Comparison of ENCODE assay signal across 16 cellular contexts in the genomic region with DNA sequence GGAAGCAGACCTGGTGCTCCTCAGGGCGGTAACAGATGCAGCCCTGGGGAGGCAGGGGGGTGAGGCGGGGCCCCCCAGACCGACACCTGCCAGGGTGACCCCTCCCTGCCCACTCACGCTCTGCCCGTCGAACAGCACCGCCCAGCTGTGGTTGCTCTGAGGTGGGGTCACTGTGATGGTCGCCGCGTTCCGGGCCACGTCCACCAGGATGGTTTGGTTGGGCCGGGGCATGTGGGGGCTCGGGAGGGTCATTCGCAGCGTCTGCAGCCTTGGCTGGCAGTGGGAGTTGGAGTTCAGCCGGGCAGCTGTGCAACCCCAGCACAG. TPM values are rescaled to one million over a fixed set of nuclear protein-coding genes. Genes with fewer than 3 reads are reported as not detected.
DNase-seq lines count a peak whose midpoint lies in the region; ATAC-seq, FAIRE-seq and TF ChIP-seq lines count a peak whose summit lies in the region.
"Had no signal": no experiment of that assay in that cellular context is flagged by ENCODE, and none has a peak within 500 bp of the region (broad histone marks: within the 10 kb centered on the region; RNA-seq: fewer than 3 reads in every experiment).

No MANE protein-coding gene starts in this region.

- no peak for TF ChIP-seq EP300 in H1 (IDR thresholded peaks at IDR 0.05; ENCODE audit: borderline replicate concordance in 1 of 2, low read depth in 2 of 2, low read length in 2 of 2)

- H3K9ac ChIP-seq in H1 (replicated peaks in 1 of 4; ENCODE audit: extremely low read depth in 1 of 4, low read depth in 3 of 4, low read length in 3 of 4): peak overlapping the region in 1 of 4 experiments; percentile 14; a peak in 1 of 7 replicates
- H3K9ac ChIP-seq: KMS-11 had no signal

- H4K91ac ChIP-seq in H1 (replicated peaks; ENCODE audit: insufficient read length, low read length): no peak overlapping the region

- H3K27ac ChIP-seq in C4-2B (peak overlapping the region; percentile 94; the same call in 1 of the 2 replicates), RWPE1 (peak overlapping the region; percentile 93), H1 (ENCODE audit: low read depth, low read length) (no peak overlapping the region), psoas muscle (peak overlapping the region; percentile 90), OCI-LY7 (ENCODE audit: low read depth, low read length, poor library complexity, severe bottlenecking) (no peak overlapping the region)
- H3K27ac ChIP-seq: KMS-11 had no signal

- CTCF ChIA-PET in RWPE1 (lab: Yijun Ruan, JAX) (interaction anchor here (0.6 kb wide), 1 partner anchor 59 kb away, joined by 4 read pairs; no protein-coding TSS in a partner anchor), H1 (lab: Charles Lee; ENCODE audit: partially characterized antibody) (interaction anchor here (0.6 to 3.2 kb wide), 4 partner anchors 11 to 1871 kb away, joined by 3 to 20 read pairs (median 5); no protein-coding TSS in a partner anchor), OCI-LY7 (lab: Charles Lee; ENCODE audit: unreplicated experiment) (no interaction called here)

- H3K27ac Mint-ChIP-seq in osteocyte (ENCODE audit: unreplicated experiment): no peak overlapping the region
- H3K27ac Mint-ChIP-seq: HFFc6, IgD-negative memory B cell had no signal

- H3K36me3 Mint-ChIP-seq in osteocyte (ENCODE audit: unreplicated experiment): peaks cover 9% of the 10 kb centered on the region
- H3K36me3 Mint-ChIP-seq: IgD-negative memory B cell had no signal

- H3K23ac ChIP-seq in H1 (ENCODE audit: insufficient read length): no peak overlapping the region

- no peaks in the 10 kb centered on the region for H3K27me3 Mint-ChIP-seq in osteocyte (ENCODE audit: unreplicated experiment)
- H3K27me3 Mint-ChIP-seq: IgD-negative memory B cell had no signal

- peaks cover 34% of the 10 kb centered on the region for H3K4me1 Mint-ChIP-seq in osteocyte (ENCODE audit: unreplicated experiment)

- H3K36me3 ChIP-seq in H1 (ENCODE audit: control insufficient read depth in 2 of 4, insufficient read depth in 4 of 4, low read length in 3 of 4) (peaks cover 8 to 42% (median 19%) of the 10 kb centered on the region in 4 experiments; a peak in 6 of 8 replicates), psoas muscle (ENCODE audit: insufficient read depth in 1 of 2, low read depth in 1 of 2) (peaks cover 0 to 38% of the 10 kb centered on the region in 2 donors), OCI-LY7 (ENCODE audit: insufficient read depth, low read length) (peaks cover 46% of the 10 kb centered on the region)

- no peak for DNase-seq in RWPE1 (ENCODE audit: low spot score)
- DNase-seq in H1 (ENCODE audit: low read depth in 1 of 2, low spot score in 2 of 2): no peak
- no peak for DNase-seq in psoas muscle
- no peak for DNase-seq in osteocyte (ENCODE audit: extremely low spot score, unreplicated experiment)
- no peak for DNase-seq in stimulated activated CD4-positive, alpha-beta T cell treated with anti-CD3 and anti-CD28 coated beads, Interleukin-2, amount 100 ng/mL, for 24 hours
- DNase-seq in OCI-LY7 (ENCODE audit: low spot score): no peak
- DNase-seq: Calu3, DMS 273 treated with DMSO at 0.1 percent for 48 hours, HCEC 1CT, HFFc6 had no signal

- no peak for TF ChIP-seq RAD21 in H1 (IDR thresholded peaks at IDR 0.05 in 1 of 2, conservative IDR thresholded peaks at IDR 0.05 in 1 of 2; ENCODE audit: low read depth in 2 of 2, low read length in 2 of 2)

- H4K5ac ChIP-seq in H1 (ENCODE audit: insufficient read length, low read depth, low read length): no peak overlapping the region

- no peak overlapping the region for H2BK5ac ChIP-seq in H1 (ENCODE audit: low read depth, low read length)

- H3K4me3 Mint-ChIP-seq in osteocyte (ENCODE audit: unreplicated experiment): no peak overlapping the region
- H3K4me3 Mint-ChIP-seq: HFFc6 had no signal

- H3K23me2 ChIP-seq in H1 (ENCODE audit: low read depth, low read length): peaks cover 16% of the 10 kb centered on the region

- no peak overlapping the region for H2BK15ac ChIP-seq in H1 (ENCODE audit: low read length)

- H2BK12ac ChIP-seq in H1 (ENCODE audit: low read depth, low read length): no peak overlapping the region

- H4K20me1 ChIP-seq in H1 (replicated peaks in 1 of 2; ENCODE audit: control insufficient read depth in 1 of 2, insufficient read depth in 2 of 2, low read length in 2 of 2) (peaks cover 8 to 42% of the 10 kb centered on the region in 2 experiments), OCI-LY7 (ENCODE audit: insufficient read depth, low read length) (peaks cover 13% of the 10 kb centered on the region; the same call in 1 of the 2 replicates)

- H3K18ac ChIP-seq in H1 (ENCODE audit: extremely low read depth, low read length): no peak overlapping the region

- TF ChIP-seq CTCF in C4-2B (conservative IDR thresholded peaks at IDR 0.05): no peak
- no peak for TF ChIP-seq CTCF in RWPE1 (conservative IDR thresholded peaks at IDR 0.05; ENCODE audit: low read depth)
- no peak for TF ChIP-seq CTCF in H1 (IDR thresholded peaks at IDR 0.05; ENCODE audit: control extremely low read depth in 1 of 3, insufficient read depth in 1 of 3, low read depth in 1 of 3, low read length in 3 of 3)
- no peak for TF ChIP-seq CTCF in psoas muscle (IDR thresholded peaks at IDR 0.05)
- TF ChIP-seq CTCF in osteocyte (IDR thresholded peaks at IDR 0.05): no peak
- no peak for TF ChIP-seq CTCF in OCI-LY7 (conservative IDR thresholded peaks at IDR 0.05; ENCODE audit: low read length)

- H2BK120ac ChIP-seq in H1 (replicated peaks; ENCODE audit: low read depth, low read length): no peak overlapping the region

- no peak overlapping the region for H2AK5ac ChIP-seq in H1 (ENCODE audit: low read depth, low read length)

- H3K4ac ChIP-seq in H1 (replicated peaks; ENCODE audit: insufficient read length, low read depth, low read length): no peak overlapping the region

- intact Hi-C loops in psoas muscle (cut with DNase I): no loop called here
- intact Hi-C loops in OCI-LY7 (cut with micrococcal nuclease; ENCODE audit: unreplicated experiment): no loop called here

- H2AFZ ChIP-seq in H1 (ENCODE audit: low read length) (no peak overlapping the region), OCI-LY7 (ENCODE audit: low read length) (no peak overlapping the region)

- WGBS in H1 (ENCODE audit: extremely low coverage in 1 of 2, insufficient coverage in 1 of 2, insufficient read length in 1 of 2, insufficient replicate concordance in 2 of 2, low coverage in 1 of 2, low lambda C conversion rate in 2 of 2, missing lambda C conversion rate in 1 of 2), 2 experiments: 95% methylated on average over 17 of the region's 17 CpGs; no CpG with 5 or more reads in 1 of the 2 experiments
- 70 to 81% (median 78%) methylated on average over 16 to 17 of the region's 17 CpGs for WGBS in psoas muscle, 3 donors

- no peak for TF ChIP-seq POLR2A in H1 (IDR thresholded peaks at IDR 0.05; ENCODE audit: control extremely low read depth in 1 of 2, low read depth in 2 of 2, low read length in 2 of 2)

- H3K79me2 ChIP-seq in H1 (ENCODE audit: control insufficient read depth in 1 of 2, insufficient read depth in 2 of 2, low read length in 2 of 2) (peaks cover 3 to 25% of the 10 kb centered on the region in 2 experiments; a peak in 3 of 4 replicates), OCI-LY7 (ENCODE audit: insufficient read depth, low read depth, low read length) (peaks cover 26% of the 10 kb centered on the region; the same call in 1 of the 2 replicates)

- no peak overlapping the region for H3K4me2 ChIP-seq in H1 (ENCODE audit: insufficient read depth in 1 of 2, low read depth in 2 of 2, low read length in 2 of 2)
- no peak overlapping the region for H3K4me2 ChIP-seq in OCI-LY7 (ENCODE audit: low read length)
- H3K4me2 ChIP-seq: KMS-11 had no signal

- POLR2A ChIA-PET in RWPE1 (lab: Yijun Ruan, JAX; ENCODE audit: low non-redundant PET): no interaction called here
- POLR2A ChIA-PET in H1 (lab: Charles Lee; ENCODE audit: partially characterized antibody): interaction anchor here (0.6 to 15.1 kb wide), 14 partner anchors 12 to 259 kb away, joined by 3 to 156 read pairs (median 6); partner anchors contain the start of genes CASKIN1, DNASE1L2, E4F1 and TRAF7
- POLR2A ChIA-PET in OCI-LY7 (lab: Charles Lee): no interaction called here

- H3K14ac ChIP-seq in H1 (ENCODE audit: insufficient read length): no peak overlapping the region

- no peak overlapping the region for H3K56ac ChIP-seq in H1 (replicated peaks; ENCODE audit: insufficient read length, low read depth, low read length)

- peaks cover 0 to 24% (median 9%) of the 10 kb centered on the region in 4 experiments; a peak in 6 of 7 replicates for H3K4me1 ChIP-seq in H1 (replicated peaks in 1 of 4; ENCODE audit: control insufficient read depth in 3 of 4, insufficient read depth in 4 of 4, low read length in 3 of 4)
- peaks cover 54% of the 10 kb centered on the region for H3K4me1 ChIP-seq in psoas muscle
- H3K4me1 ChIP-seq in OCI-LY7 (ENCODE audit: insufficient read depth, low read length, poor library complexity, severe bottlenecking): peaks cover 26% of the 10 kb centered on the region

- H4K8ac ChIP-seq in H1 (ENCODE audit: extremely low read depth, insufficient read depth, low read length): peak overlapping the region; percentile 25

- H3K9me3 ChIP-seq in H1 (ENCODE audit: insufficient read depth in 2 of 2, low read depth in 1 of 2, low read length in 1 of 2): no peaks in the 10 kb centered on the region
- no peaks in the 10 kb centered on the region for H3K9me3 ChIP-seq in psoas muscle
- H3K9me3 ChIP-seq in OCI-LY7 (ENCODE audit: low read length): no peaks in the 10 kb centered on the region

- peaks cover 10% of the 10 kb centered on the region for H3K79me1 ChIP-seq in H1 (ENCODE audit: low read depth, low read length)

- no peak overlapping the region for H2BK20ac ChIP-seq in H1 (ENCODE audit: low read length)

- H3K4me3 ChIP-seq in H1 (ENCODE audit: extremely low read depth in 1 of 4, insufficient read depth in 2 of 4, low read depth in 3 of 4, low read length in 4 of 4) (no peak overlapping the region), psoas muscle (no peak overlapping the region), OCI-LY7 (ENCODE audit: low read depth, low read length, poor library complexity, severe bottlenecking) (no peak overlapping the region)

- BruUV-seq in OCI-LY7 (replicated peaks; lab: Mats Ljungman, UMichigan): no TSS peak

- H3K27me3 ChIP-seq in H1 (replicated peaks in 1 of 4; ENCODE audit: control insufficient read depth in 3 of 4, extremely low read depth in 1 of 4, insufficient read depth in 3 of 4, low read length in 3 of 4) (no peaks in the 10 kb centered on the region), psoas muscle (ENCODE audit: insufficient read depth in 3 of 3, low read length in 2 of 3) (no peaks in the 10 kb centered on the region)

- no peaks in the 10 kb centered on the region for H3K9me2 ChIP-seq in OCI-LY7 (ENCODE audit: insufficient read depth, low read length)

- ATAC-seq in psoas muscle (no peak), GM19397 (IDR thresholded peaks at IDR 0.05; ENCODE audit: unreplicated experiment) (no peak)

- FAIRE-seq in H1 (lab: Jason Lieb, UNC): no peak
- FAIRE-seq: GM12892, GM19239 had no signal

- no peaks in the 10 kb centered on the region for H3K9me3 Mint-ChIP-seq in osteocyte (ENCODE audit: unreplicated experiment)
- H3K9me3 Mint-ChIP-seq: HFFc6, IgD-negative memory B cell had no signal

RNA-seq across cellular contexts. Expression of gene BRICD5, which starts 0.7 kb away (rescaled TPM):
- 6.1 and 8.5 TPM in 2 replicates for total RNA-seq in H1 (2021; fragmentation: NEBNext Ultra II Directional; extraction: Animal tissue kit (Norgen Biotek cat#: 25700))
- polyA plus RNA-seq in H1 (2011; rRNA removed) (8.6 and 14.2 TPM in 2 replicates), psoas muscle (1 to 10 TPM; 1.4 to 3.1 (median 1.8) TPM)
- 9.8 TPM for polyA plus RNA-seq in H1 (2011; cell fraction: cytosol; rRNA removed)
- polyA plus RNA-seq in H1 (2011; cell fraction: nucleus; rRNA removed): 97.1 TPM
- polyA plus RNA-seq in H1 (2012, experiment 1 of 2): 6.1 to 13.0 TPM (median 8.1 TPM) in 4 replicates
- 12.6 TPM for polyA plus RNA-seq in H1 (2012, experiment 2 of 2)
- polyA plus RNA-seq in H1 (2013, experiment 1 of 2): 4.7 TPM
- 3.5 TPM for polyA plus RNA-seq in H1 (2013, experiment 2 of 2)
- 1.00 and 1.0 TPM in 2 replicates for polyA minus RNA-seq in H1 (2011; rRNA and poly(A)+ RNA removed)
- polyA minus RNA-seq in H1 (2011; cell fraction: cytosol; rRNA and poly(A)+ RNA removed): 3.2 TPM
- 9.2 TPM for polyA minus RNA-seq in H1 (2011; cell fraction: nucleus; rRNA and poly(A)+ RNA removed)
- total RNA-seq in psoas muscle (1 to 10 TPM in 3 of 4 donors, under 1 TPM in 1; 0.86 to 5.3 (median 4.1) TPM), osteocyte (6.6 and 10.1 TPM in 2 replicates), OCI-LY7 (2022) (31.7 and 36.6 TPM in 2 replicates)
- 15.8 and 30.4 TPM in 2 replicates for total RNA-seq in OCI-LY7 (2014; rRNA removed; shearing (Covaris generic))

RNA-seq across cellular contexts. Expression of gene PGP, which starts 4.7 kb away (rescaled TPM):
- 30.9 and 32.6 TPM in 2 replicates for total RNA-seq in H1 (2021; fragmentation: NEBNext Ultra II Directional; extraction: Animal tissue kit (Norgen Biotek cat#: 25700))
- polyA plus RNA-seq in H1 (2011; rRNA removed) (55.9 and 63.9 TPM in 2 replicates), psoas muscle (10 to 100 TPM; 20.9 to 27.4 (median 24.0) TPM)
- polyA plus RNA-seq in H1 (2011; cell fraction: cytosol; rRNA removed): 44.0 TPM
- 81.1 TPM for polyA plus RNA-seq in H1 (2011; cell fraction: nucleus; rRNA removed)
- polyA plus RNA-seq in H1 (2012, experiment 1 of 2): 20.8 to 40.2 TPM (median 35.0 TPM) in 4 replicates
- polyA plus RNA-seq in H1 (2012, experiment 2 of 2): 26.7 TPM
- polyA plus RNA-seq in H1 (2013, experiment 1 of 2): 54.8 TPM
- 48.7 TPM for polyA plus RNA-seq in H1 (2013, experiment 2 of 2)
- 9.5 and 10.9 TPM in 2 replicates for polyA minus RNA-seq in H1 (2011; rRNA and poly(A)+ RNA removed)
- polyA minus RNA-seq in H1 (2011; cell fraction: cytosol; rRNA and poly(A)+ RNA removed): 18.8 TPM
- polyA minus RNA-seq in H1 (2011; cell fraction: nucleus; rRNA and poly(A)+ RNA removed): 28.7 TPM
- total RNA-seq in psoas muscle (10 to 100 TPM; 27.2 to 35.9 (median 29.8) TPM), osteocyte (14.1 and 15.0 TPM in 2 replicates), OCI-LY7 (2022) (37.0 and 37.9 TPM in 2 replicates)
- 44.2 TPM in 2 replicates for total RNA-seq in OCI-LY7 (2014; rRNA removed; shearing (Covaris generic))

RNA-seq across cellular contexts. Expression of gene MLST8, which starts 4.7 kb away (rescaled TPM):
- 67.6 and 69.6 TPM in 2 replicates for total RNA-seq in H1 (2021; fragmentation: NEBNext Ultra II Directional; extraction: Animal tissue kit (Norgen Biotek cat#: 25700))
- polyA plus RNA-seq in H1 (2011; rRNA removed) (321 and 440 TPM in 2 replicates), psoas muscle (10 to 100 TPM; 58.1 to 60.5 (median 59.7) TPM)
- 218 TPM for polyA plus RNA-seq in H1 (2011; cell fraction: cytosol; rRNA removed)
- 354 TPM for polyA plus RNA-seq in H1 (2011; cell fraction: nucleus; rRNA removed)
- polyA plus RNA-seq in H1 (2012, experiment 1 of 2): 47.7 to 104 TPM (median 94.8 TPM) in 4 replicates
- 87.2 TPM for polyA plus RNA-seq in H1 (2012, experiment 2 of 2)
- polyA plus RNA-seq in H1 (2013, experiment 1 of 2): 57.1 TPM
- polyA plus RNA-seq in H1 (2013, experiment 2 of 2): 56.1 TPM
- polyA minus RNA-seq in H1 (2011; rRNA and poly(A)+ RNA removed): 88.3 and 98.1 TPM in 2 replicates
- 67.9 TPM for polyA minus RNA-seq in H1 (2011; cell fraction: cytosol; rRNA and poly(A)+ RNA removed)
- 111 TPM for polyA minus RNA-seq in H1 (2011; cell fraction: nucleus; rRNA and poly(A)+ RNA removed)
- total RNA-seq in psoas muscle (10 to 100 TPM; 18.8 to 35.0 (median 28.7) TPM), osteocyte (57.6 and 60.2 TPM in 2 replicates), OCI-LY7 (2022) (68.6 and 71.3 TPM in 2 replicates)
- total RNA-seq in OCI-LY7 (2014; rRNA removed; shearing (Covaris generic)): 57.1 and 65.4 TPM in 2 replicates

RNA-seq across cellular contexts. Expression of gene E4F1, which starts 13.4 kb away (rescaled TPM):
- 21.9 and 22.2 TPM in 2 replicates for total RNA-seq in H1 (2021; fragmentation: NEBNext Ultra II Directional; extraction: Animal tissue kit (Norgen Biotek cat#: 25700))
- polyA plus RNA-seq in H1 (2011; rRNA removed) (27.0 and 34.2 TPM in 2 replicates), psoas muscle (10 to 100 TPM; 16.8 to 21.8 (median 19.1) TPM)
- polyA plus RNA-seq in H1 (2011; cell fraction: cytosol; rRNA removed): 31.8 TPM
- 122 TPM for polyA plus RNA-seq in H1 (2011; cell fraction: nucleus; rRNA removed)
- polyA plus RNA-seq in H1 (2012, experiment 1 of 2): 10.7 to 22.9 TPM (median 21.9 TPM) in 4 replicates
- polyA plus RNA-seq in H1 (2012, experiment 2 of 2): 12.4 TPM
- 15.0 TPM for polyA plus RNA-seq in H1 (2013, experiment 1 of 2)
- polyA plus RNA-seq in H1 (2013, experiment 2 of 2): 11.6 TPM
- 7.6 and 10.1 TPM in 2 replicates for polyA minus RNA-seq in H1 (2011; rRNA and poly(A)+ RNA removed)
- polyA minus RNA-seq in H1 (2011; cell fraction: cytosol; rRNA and poly(A)+ RNA removed): 18.4 TPM
- polyA minus RNA-seq in H1 (2011; cell fraction: nucleus; rRNA and poly(A)+ RNA removed): 24.6 TPM
- total RNA-seq in psoas muscle (10 to 100 TPM; 11.1 to 22.9 (median 12.8) TPM), osteocyte (24.3 and 26.9 TPM in 2 replicates), OCI-LY7 (2022) (35.3 and 42.3 TPM in 2 replicates)
- 43.1 and 59.6 TPM in 2 replicates for total RNA-seq in OCI-LY7 (2014; rRNA removed; shearing (Covaris generic))

RNA-seq across cellular contexts. Expression of gene CASKIN1, which starts 13.6 kb away (rescaled TPM):
- total RNA-seq in H1 (2021; fragmentation: NEBNext Ultra II Directional; extraction: Animal tissue kit (Norgen Biotek cat#: 25700)): 6.4 and 6.5 TPM in 2 replicates
- polyA plus RNA-seq in H1 (2011; rRNA removed): 1.2 and 2.7 TPM in 2 replicates
- 2.0 TPM for polyA plus RNA-seq in H1 (2011; cell fraction: cytosol; rRNA removed)
- polyA plus RNA-seq in H1 (2011; cell fraction: nucleus; rRNA removed): 9.8 TPM
- polyA plus RNA-seq in H1 (2012, experiment 1 of 2): 2.7 to 3.7 TPM (median 3.2 TPM) in 4 replicates
- 2.8 TPM for polyA plus RNA-seq in H1 (2012, experiment 2 of 2)
- polyA plus RNA-seq in H1 (2013, experiment 1 of 2): 2.0 TPM
- polyA plus RNA-seq in H1 (2013, experiment 2 of 2): 1.9 TPM
- polyA minus RNA-seq in H1 (2011; rRNA and poly(A)+ RNA removed): 0.93 and 1.9 TPM in 2 replicates
- polyA minus RNA-seq in H1 (2011; cell fraction: cytosol; rRNA and poly(A)+ RNA removed): 4.5 TPM
- polyA minus RNA-seq in H1 (2011; cell fraction: nucleus; rRNA and poly(A)+ RNA removed): 4.4 TPM
- total RNA-seq in psoas muscle: 1 to 10 TPM in 1 of 4 donors, under 1 TPM in 3; 0.63 to 1.0 (median 0.76) TPM
- polyA plus RNA-seq in psoas muscle: under 1 TPM; 0.32 to 0.45 (median 0.43) TPM
- total RNA-seq in osteocyte: 2.4 and 3.7 TPM in 2 replicates
- total RNA-seq in OCI-LY7 (2014; rRNA removed; shearing (Covaris generic)): 0.09 TPM in 1 of 2 replicates, not detected in the other
- total RNA-seq in OCI-LY7 (2022): 0.06 and 0.13 TPM in 2 replicates
- polyA plus RNA-seq: IgD-negative memory B cell had no signal

Comparison
In these comparisons a context has a peak if more than half of its experiments do, and no peak if none do; other contexts are left out.
1. H3K27ac ChIP-seq: peak in C4-2B (single experiment), RWPE1 (single experiment) and psoas muscle (single experiment); none in H1 (single experiment) and OCI-LY7 (single experiment).